Comparison of ENCODE assay signal across 8 cellular contexts in genomic region chr15:78077860-78078187, GRCh38. TPM values are rescaled to one million over a fixed set of nuclear protein-coding genes. Genes with fewer than 3 reads are reported as not detected.
DNase-seq lines count a peak whose midpoint lies in the region; ATAC-seq, FAIRE-seq and TF ChIP-seq lines count a peak whose summit lies in the region.

No MANE protein-coding gene starts in this region.

- H3K27me3 Mint-ChIP-seq in activated CD8-positive, alpha-beta T cell treated with anti-CD3 and anti-CD28 coated beads, Interleukin-2, amount 10 ng/mL, durations not matched to agents 7 days and 5 days (ENCODE audit: low read depth): no peaks in the 10 kb centered on the region

- H2AFZ ChIP-seq in keratinocyte (ENCODE audit: control insufficient read depth, low read length): peak overlapping the region; percentile 85

- H3K27me3 ChIP-seq in left ventricle myocardium inferior (ENCODE audit: low read depth) (no peaks in the 10 kb centered on the region), keratinocyte (ENCODE audit: control insufficient read depth, extremely low read depth, insufficient read depth, low read length) (no peaks in the 10 kb centered on the region), suprapubic skin (no peaks in the 10 kb centered on the region)

- H3K9me3 ChIP-seq in left ventricle myocardium inferior (replicated peaks) (no peaks in the 10 kb centered on the region), keratinocyte (ENCODE audit: control insufficient read depth, low read depth, low read length) (no peaks in the 10 kb centered on the region), suprapubic skin (no peaks in the 10 kb centered on the region)

- H3K27ac ChIP-seq in left ventricle myocardium inferior (replicated peaks) (peak overlapping the region; percentile 95), keratinocyte (ENCODE audit: control insufficient read depth, insufficient read depth, low read length) (no peak overlapping the region), suprapubic skin (peak overlapping the region; percentile 93)

- peaks cover 2% of the 10 kb centered on the region for H3K9me1 ChIP-seq in keratinocyte (ENCODE audit: control insufficient read depth, extremely low read depth, insufficient read depth, low read length)

- CTCF ChIA-PET in activated CD8-positive, alpha-beta T cell treated with anti-CD3 and anti-CD28 coated beads, Interleukin-2, amount 10 ng/mL, durations not matched to agents 7 days and 5 days (lab: Charles Lee): interaction anchor here (0.7 to 15.5 kb wide), 6 partner anchors 9 to 43 kb away, joined by 3 to 305 read pairs (median 3); no protein-coding TSS in a partner anchor

- DNase-seq in left ventricle myocardium inferior (no peak), left ventricle myocardium superior (no peak), keratinocyte (ENCODE audit: low read depth, low spot score) (no peak), suprapubic skin (ENCODE audit: low spot score in 2 of 2) (no peak), NCI-H1436 (lab: John Stamatoyannopoulos, UW) (no peak)
- DNase-seq in activated CD8-positive, alpha-beta T cell treated with anti-CD3 and anti-CD28 coated beads, Interleukin-2, amount 10 ng/mL, durations not matched to agents 7 days and 5 days: no peak
- DNase-seq in stimulated activated CD4-positive, alpha-beta T cell treated with anti-CD3 and anti-CD28 coated beads, Interleukin-15, amount 100 ng/mL, for 24 hours: no peak

- peaks cover 50% of the 10 kb centered on the region for H3K4me1 Mint-ChIP-seq in activated CD8-positive, alpha-beta T cell treated with anti-CD3 and anti-CD28 coated beads, Interleukin-2, amount 10 ng/mL, durations not matched to agents 7 days and 5 days (ENCODE audit: low read depth)

- 23% methylated on average over 6 of the region's 6 CpGs for WGBS in suprapubic skin

- TF ChIP-seq EP300 in suprapubic skin (IDR thresholded peaks at IDR 0.05): no peak

- peak overlapping the region; percentile 71 for H3K4me2 ChIP-seq in keratinocyte (ENCODE audit: control insufficient read depth, extremely low read depth, insufficient read depth, low read depth, low read length)

- no peaks in the 10 kb centered on the region for H4K20me1 ChIP-seq in keratinocyte (ENCODE audit: control insufficient read depth, extremely low read depth, insufficient read depth, low read length)

- TF ChIP-seq CTCF in left ventricle myocardium inferior (IDR thresholded peaks at IDR 0.05; ENCODE audit: borderline replicate concordance) (no peak), keratinocyte (optimal IDR thresholded peaks at IDR 0.05 in 1 of 3, IDR thresholded peaks at IDR 0.05 in 1 of 3, conservative IDR thresholded peaks at IDR 0.05 in 1 of 3; ENCODE audit: extremely low read depth in 1 of 3, insufficient read depth in 2 of 3, low read length in 3 of 3) (no peak), suprapubic skin (IDR thresholded peaks at IDR 0.05) (no peak)

- peaks cover 36% of the 10 kb centered on the region for H3K79me2 ChIP-seq in keratinocyte (ENCODE audit: control insufficient read depth, insufficient read depth, low read length)

- H3K36me3 ChIP-seq in left ventricle myocardium inferior (no peaks in the 10 kb centered on the region), keratinocyte (ENCODE audit: control insufficient read depth in 2 of 2, extremely low read depth in 1 of 2, insufficient read depth in 2 of 2, low read length in 2 of 2) (no peaks in the 10 kb centered on the region), suprapubic skin (no peaks in the 10 kb centered on the region)

- H3K9me3 Mint-ChIP-seq in activated CD8-positive, alpha-beta T cell treated with anti-CD3 and anti-CD28 coated beads, Interleukin-2, amount 10 ng/mL, durations not matched to agents 7 days and 5 days (ENCODE audit: insufficient read depth): no peaks in the 10 kb centered on the region

- no peak for ATAC-seq in left ventricle myocardium superior
- no peak for ATAC-seq in activated CD8-positive, alpha-beta T cell treated with anti-CD3 and anti-CD28 coated beads, Interleukin-2, amount 10 ng/mL, durations not matched to agents 7 days and 5 days
- no peak for ATAC-seq in GM18858 (IDR thresholded peaks at IDR 0.05; ENCODE audit: unreplicated experiment)

- H3K36me3 Mint-ChIP-seq in activated CD8-positive, alpha-beta T cell treated with anti-CD3 and anti-CD28 coated beads, Interleukin-2, amount 10 ng/mL, durations not matched to agents 7 days and 5 days (ENCODE audit: low read depth): peaks cover 26% of the 10 kb centered on the region

- no peak for FAIRE-seq in keratinocyte (lab: Jason Lieb, UNC)

- intact Hi-C loops in left ventricle myocardium inferior (cut with micrococcal nuclease): no loop called here
- intact Hi-C loops in left ventricle myocardium superior (cut with micrococcal nuclease): no loop called here

- dilution Hi-C loops in keratinocyte (cut with MboI; ENCODE audit: extremely low pct_ligation_motif_present, low sequenced_read_pairs): no loop called here

- H3K4me1 ChIP-seq in left ventricle myocardium inferior (peaks cover 47% of the 10 kb centered on the region), keratinocyte (ENCODE audit: control insufficient read depth, extremely low read depth, insufficient read depth, low read length) (peaks cover 14% of the 10 kb centered on the region), suprapubic skin (peaks cover 50% of the 10 kb centered on the region)

- no peak for TF ChIP-seq POLR2A in suprapubic skin (IDR thresholded peaks at IDR 0.05)

- no peak overlapping the region for H3K9ac ChIP-seq in keratinocyte (ENCODE audit: control insufficient read depth, extremely low read depth, insufficient read depth, low read length)

- POLR2A ChIA-PET in activated CD8-positive, alpha-beta T cell treated with anti-CD3 and anti-CD28 coated beads, Interleukin-2, amount 10 ng/mL, durations not matched to agents 7 days and 5 days (lab: Charles Lee): interaction anchor here (0.9 to 1.7 kb wide), 3 partner anchors 26 to 43 kb away, joined by 4 to 5 read pairs (median 4); no protein-coding TSS in a partner anchor

- H3K27ac Mint-ChIP-seq in activated CD8-positive, alpha-beta T cell treated with anti-CD3 and anti-CD28 coated beads, Interleukin-2, amount 10 ng/mL, durations not matched to agents 7 days and 5 days: peak overlapping the region; percentile 76

- H3K4me3 ChIP-seq in left ventricle myocardium inferior (peak overlapping the region; percentile 94), keratinocyte (ENCODE audit: control insufficient read depth in 2 of 3, extremely low read depth in 1 of 3, insufficient read depth in 2 of 3, low read depth in 1 of 3, low read length in 3 of 3) (peak overlapping the region; percentile 42 to 74 (median 60)), suprapubic skin (peak overlapping the region; percentile 94)

- H3K4me3 Mint-ChIP-seq in activated CD8-positive, alpha-beta T cell treated with anti-CD3 and anti-CD28 coated beads, Interleukin-2, amount 10 ng/mL, durations not matched to agents 7 days and 5 days: peak overlapping the region; percentile 78

RNA-seq across cellular contexts. Expression of gene TBC1D2B, which starts 0.3 kb away (rescaled TPM):
- total RNA-seq in left ventricle myocardium inferior (11.7 TPM), left ventricle myocardium superior (11.9 TPM), suprapubic skin (100 to 1,000 TPM in 1 of 4 donors, 10 to 100 TPM in 3; 27.9 to 126 (median 41.5) TPM)
- 100 to 1,000 TPM; 109 to 119 TPM for total RNA-seq in activated CD8-positive, alpha-beta T cell treated with anti-CD3 and anti-CD28 coated beads, Interleukin-2, amount 10 ng/mL, durations not matched to agents 7 days and 5 days
- polyA plus RNA-seq in keratinocyte: 17.7 to 27.0 TPM (median 26.1 TPM) in 3 replicates
- 10.8 TPM for polyA plus RNA-seq in keratinocyte (2011; ENCODE audit: low read depth)
- polyA plus RNA-seq in keratinocyte (2011; cell fraction: cytosol; rRNA removed): 11.9 and 13.8 TPM in 2 replicates
- 56.7 and 64.2 TPM in 2 replicates for polyA plus RNA-seq in keratinocyte (2011; cell fraction: nucleus; rRNA removed)
- 13.9 and 16.2 TPM in 2 replicates for polyA plus RNA-seq in keratinocyte (2012; ENCODE audit: low replicate concordance)
- polyA minus RNA-seq in keratinocyte: 29.3 to 31.1 TPM (median 30.8 TPM) in 3 replicates
- polyA minus RNA-seq in keratinocyte (2011; cell fraction: cytosol; rRNA and poly(A)+ RNA removed): 14.4 TPM
- polyA minus RNA-seq in keratinocyte (2011; cell fraction: nucleus; rRNA and poly(A)+ RNA removed): 26.8 and 43.9 TPM in 2 replicates

RNA-seq across cellular contexts. Expression of gene SH2D7, which starts 14.5 kb away (rescaled TPM):
- not detected for total RNA-seq in left ventricle myocardium inferior
- total RNA-seq in left ventricle myocardium superior: not detected
- total RNA-seq in activated CD8-positive, alpha-beta T cell treated with anti-CD3 and anti-CD28 coated beads, Interleukin-2, amount 10 ng/mL, durations not matched to agents 7 days and 5 days: under 1 TPM; 0.29 to 0.31 TPM
- not detected in 3 replicates for polyA plus RNA-seq in keratinocyte
- not detected for polyA plus RNA-seq in keratinocyte (2011; ENCODE audit: low read depth)
- not detected in 2 replicates for polyA plus RNA-seq in keratinocyte (2011; cell fraction: cytosol; rRNA removed)
- polyA plus RNA-seq in keratinocyte (2011; cell fraction: nucleus; rRNA removed): not detected in 2 replicates
- 0.07 TPM in 2 replicates for polyA plus RNA-seq in keratinocyte (2012; ENCODE audit: low replicate concordance)
- not detected in 3 replicates for polyA minus RNA-seq in keratinocyte
- not detected for polyA minus RNA-seq in keratinocyte (2011; cell fraction: cytosol; rRNA and poly(A)+ RNA removed)
- not detected in 2 replicates for polyA minus RNA-seq in keratinocyte (2011; cell fraction: nucleus; rRNA and poly(A)+ RNA removed)
- total RNA-seq in suprapubic skin: not detected

RNA-seq across cellular contexts. Expression of gene CIB2, which starts 53.4 kb away (rescaled TPM):
- 26.1 TPM for total RNA-seq in left ventricle myocardium inferior
- 16.4 TPM for total RNA-seq in left ventricle myocardium superior
- 1 to 10 TPM; 1.4 to 2.2 TPM for total RNA-seq in activated CD8-positive, alpha-beta T cell treated with anti-CD3 and anti-CD28 coated beads, Interleukin-2, amount 10 ng/mL, durations not matched to agents 7 days and 5 days
- polyA plus RNA-seq in keratinocyte: 4.1 to 6.1 TPM (median 4.9 TPM) in 3 replicates
- polyA plus RNA-seq in keratinocyte (2011; ENCODE audit: low read depth): 3.9 TPM
- polyA plus RNA-seq in keratinocyte (2011; cell fraction: cytosol; rRNA removed): 3.1 and 4.6 TPM in 2 replicates
- polyA plus RNA-seq in keratinocyte (2011; cell fraction: nucleus; rRNA removed): 0.73 and 1.3 TPM in 2 replicates
- 3.9 and 6.3 TPM in 2 replicates for polyA plus RNA-seq in keratinocyte (2012; ENCODE audit: low replicate concordance)
- polyA minus RNA-seq in keratinocyte: 5.6 to 8.1 TPM (median 5.7 TPM) in 3 replicates
- polyA minus RNA-seq in keratinocyte (2011; cell fraction: cytosol; rRNA and poly(A)+ RNA removed): 3.1 TPM
- 1.5 and 1.9 TPM in 2 replicates for polyA minus RNA-seq in keratinocyte (2011; cell fraction: nucleus; rRNA and poly(A)+ RNA removed)
- total RNA-seq in suprapubic skin: 1 to 10 TPM; 2.0 to 8.5 (median 6.5) TPM
